ENCODE assay signal across 27 cellular contexts in the genomic region with DNA sequence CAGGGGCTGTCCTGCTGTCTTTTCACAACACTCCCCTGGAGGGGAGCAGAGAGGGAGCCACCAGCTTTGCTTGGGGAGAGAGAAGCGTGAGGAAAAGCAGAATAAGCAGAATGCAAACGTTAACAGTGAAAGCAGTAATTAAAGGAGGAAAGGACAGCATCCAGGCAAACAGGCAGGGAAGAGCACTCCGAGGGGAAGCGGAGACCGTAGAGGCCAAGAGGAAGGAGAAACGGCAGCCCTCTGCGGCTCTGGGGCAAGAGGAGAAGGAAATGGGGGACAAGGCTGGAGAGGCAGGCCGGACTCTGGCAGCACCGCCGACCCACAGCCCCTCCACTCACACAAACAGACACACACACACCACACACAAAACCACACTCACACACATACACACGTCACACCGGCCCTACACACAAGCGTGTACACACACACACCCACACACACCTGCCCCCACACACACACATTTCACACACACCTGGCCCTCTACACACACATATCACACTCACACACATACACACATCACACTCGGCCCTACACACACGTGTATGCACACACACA.
"Had no signal": no experiment of that assay in that cellular context is flagged by ENCODE, and none has a peak within 500 bp of the region (broad histone marks: within the 10 kb centered on the region; RNA-seq: fewer than 3 reads in every experiment).

No MANE protein-coding gene starts in this region.

- H3K27me3 ChIP-seq: breast epithelium, SJCRH30 had no signal

- H3K27ac ChIP-seq: breast epithelium, SJCRH30, VCaP had no signal

- H3K27ac Mint-ChIP-seq: activated CD4-positive, alpha-beta memory T cell treated with anti-CD3 and anti-CD28 coated beads for 36 hours; activated CD4-positive, alpha-beta T cell treated with anti-CD3 and anti-CD28 coated beads, Interleukin-2, amount 10 ng/mL, durations not matched to agents 7 days and 5 days; activated naive CD8-positive, alpha-beta T cell treated with anti-CD3 and anti-CD28 coated beads, Interleukin-2, amount 10 ng/mL, durations not matched to agents 7 days and 5 days; activated T-helper 17 cell treated with anti-CD3 and anti-CD28 coated beads, Interleukin-2, amount 50 U/mL, for 72 hours had no signal

- DNase-seq: activated CD4-positive, alpha-beta memory T cell treated with anti-CD3 and anti-CD28 coated beads for 36 hours; activated CD4-positive, alpha-beta T cell treated with anti-CD3 and anti-CD28 coated beads, Interleukin-2, amount 10 ng/mL, durations not matched to agents 7 days and 5 days; activated CD4-positive, CD25-positive, alpha-beta regulatory T cell; activated CD8-positive, alpha-beta memory T cell treated with anti-CD3 and anti-CD28 coated beads for 24 hours; activated naive CD4-positive, alpha-beta T cell treated with anti-CD3 and anti-CD28 coated beads, Interleukin-2, amount 50 U/mL, for 16 hours; activated naive CD8-positive, alpha-beta T cell treated with anti-CD3 and anti-CD28 coated beads, Interleukin-2, amount 10 ng/mL, durations not matched to agents 7 days and 5 days; activated T-cell treated with anti-CD3 and anti-CD28 coated beads, Interleukin-2, amount 50 U/mL, for 48 hours; central memory CD4-positive, alpha-beta T cell; Karpas-422; MM.1S; NCI-H1105; NCI-H1436; NCI-H1694 treated with DMSO at 0.1 percent for 48 hours; NCI-H2029 treated with DMSO at 0.1 percent for 48 hours; NCI-H524 treated with DMSO at 0.1 percent for 48 hours; NCI-H774; NK-92 treated with Interleukin-12 subunit alpha and Interleukin-12 subunit beta, amount 100 ng/mL, for 24 hours; OCI-M1; Right ventricle myocardium superior; RPMI8226; SJCRH30; SK-N-SH; T-helper 1 cell had no signal

- H3K9me3 ChIP-seq: breast epithelium, SJCRH30, SK-N-SH had no signal

- H3K4me3 Mint-ChIP-seq: activated CD4-positive, alpha-beta memory T cell treated with anti-CD3 and anti-CD28 coated beads for 36 hours; activated CD4-positive, alpha-beta T cell treated with anti-CD3 and anti-CD28 coated beads, Interleukin-2, amount 10 ng/mL, durations not matched to agents 7 days and 5 days; activated naive CD8-positive, alpha-beta T cell treated with anti-CD3 and anti-CD28 coated beads, Interleukin-2, amount 10 ng/mL, durations not matched to agents 7 days and 5 days; activated T-helper 17 cell treated with anti-CD3 and anti-CD28 coated beads, Interleukin-2, amount 50 U/mL, for 72 hours had no signal

- H3K4me1 Mint-ChIP-seq: activated CD4-positive, alpha-beta T cell treated with anti-CD3 and anti-CD28 coated beads, Interleukin-2, amount 10 ng/mL, durations not matched to agents 7 days and 5 days; activated naive CD8-positive, alpha-beta T cell treated with anti-CD3 and anti-CD28 coated beads, Interleukin-2, amount 10 ng/mL, durations not matched to agents 7 days and 5 days; activated T-helper 17 cell treated with anti-CD3 and anti-CD28 coated beads, Interleukin-2, amount 50 U/mL, for 72 hours had no signal

- H3K9ac ChIP-seq: SK-N-SH had no signal

- H3K9me3 Mint-ChIP-seq: activated CD4-positive, alpha-beta memory T cell treated with anti-CD3 and anti-CD28 coated beads for 36 hours; activated CD4-positive, alpha-beta T cell treated with anti-CD3 and anti-CD28 coated beads, Interleukin-2, amount 10 ng/mL, durations not matched to agents 7 days and 5 days; activated naive CD8-positive, alpha-beta T cell treated with anti-CD3 and anti-CD28 coated beads, Interleukin-2, amount 10 ng/mL, durations not matched to agents 7 days and 5 days; activated T-helper 17 cell treated with anti-CD3 and anti-CD28 coated beads, Interleukin-2, amount 50 U/mL, for 72 hours had no signal

- H3K27me3 Mint-ChIP-seq: activated CD4-positive, alpha-beta memory T cell treated with anti-CD3 and anti-CD28 coated beads for 36 hours; activated CD4-positive, alpha-beta T cell treated with anti-CD3 and anti-CD28 coated beads, Interleukin-2, amount 10 ng/mL, durations not matched to agents 7 days and 5 days; activated naive CD8-positive, alpha-beta T cell treated with anti-CD3 and anti-CD28 coated beads, Interleukin-2, amount 10 ng/mL, durations not matched to agents 7 days and 5 days; activated T-helper 17 cell treated with anti-CD3 and anti-CD28 coated beads, Interleukin-2, amount 50 U/mL, for 72 hours had no signal

- H3K4me2 ChIP-seq: SK-N-SH had no signal

- H3K4me1 ChIP-seq: breast epithelium, SJCRH30 had no signal

- H3K36me3 Mint-ChIP-seq: activated CD4-positive, alpha-beta memory T cell treated with anti-CD3 and anti-CD28 coated beads for 36 hours; activated naive CD8-positive, alpha-beta T cell treated with anti-CD3 and anti-CD28 coated beads, Interleukin-2, amount 10 ng/mL, durations not matched to agents 7 days and 5 days had no signal

- H3K36me3 ChIP-seq: breast epithelium, SJCRH30 had no signal

- H3K4me3 ChIP-seq: breast epithelium, SJCRH30 had no signal

- ATAC-seq: activated T-helper 17 cell treated with anti-CD3 and anti-CD28 coated beads, Interleukin-2, amount 50 U/mL, for 72 hours; Panc1 had no signal
